In the genomic region with DNA sequence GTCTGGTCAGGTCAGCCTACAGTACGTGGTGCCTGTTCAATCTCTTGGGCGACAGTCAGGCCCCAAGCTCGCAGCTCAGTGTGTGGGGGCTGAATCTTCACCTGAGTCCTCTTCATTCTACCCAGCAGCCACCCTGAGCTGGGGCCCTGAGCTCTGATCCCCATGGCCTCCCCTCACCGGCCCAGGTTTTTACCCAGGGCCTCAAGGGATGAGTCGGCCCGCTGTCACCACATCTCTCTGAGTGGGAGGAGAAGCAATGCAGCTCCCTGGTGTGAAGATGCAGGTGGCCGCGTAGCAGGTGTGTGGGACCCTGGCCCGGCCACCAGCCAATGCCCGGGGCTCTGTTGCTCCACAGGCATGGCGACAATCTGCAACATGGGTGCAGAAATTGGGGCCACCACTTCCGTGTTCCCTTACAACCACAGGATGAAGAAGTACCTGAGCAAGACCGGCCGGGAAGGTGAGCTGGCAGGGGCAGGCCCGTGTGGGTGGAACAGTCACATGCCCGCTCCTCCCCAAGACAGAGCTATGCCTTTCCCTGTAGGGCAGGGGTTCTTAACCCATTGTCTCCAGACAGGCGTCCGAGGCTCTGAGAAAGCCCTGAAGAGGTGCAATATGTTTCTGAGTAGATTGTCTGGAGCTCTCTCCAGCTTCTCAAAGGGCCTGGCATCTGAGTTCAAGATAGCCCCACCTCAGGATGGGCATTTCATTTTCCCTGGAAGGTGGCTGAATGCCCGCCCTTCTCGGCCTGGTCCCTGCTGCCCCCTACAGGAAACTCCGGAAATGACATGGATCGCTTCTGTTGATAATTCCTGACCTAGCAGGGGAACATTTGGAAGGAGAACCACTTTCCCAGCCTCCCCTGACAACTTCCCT, we compare ENCODE assay signal across 8 cellular contexts. TPM values are rescaled to one million over a fixed set of nuclear protein-coding genes. Genes with fewer than 3 reads are reported as not detected.
DNase-seq lines count a peak whose midpoint lies in the region; ATAC-seq and TF ChIP-seq lines count a peak whose summit lies in the region.

No MANE protein-coding gene starts in this region.

- H2AFZ ChIP-seq in mammary epithelial cell (ENCODE audit: low read depth, low read length) = peak overlapping the region; percentile 63

- peak overlapping the region; percentile 53 for H3K4me2 ChIP-seq in mammary epithelial cell (ENCODE audit: insufficient read depth, low read depth, low read length)

- no peaks in the 10 kb centered on the region for H3K9me3 ChIP-seq in HEK293 (ENCODE audit: control insufficient read depth, insufficient read depth, low read depth, low read length)
- no peaks in the 10 kb centered on the region for H3K9me3 ChIP-seq in mammary epithelial cell (replicated peaks; ENCODE audit: insufficient read depth, low read length)

- H4K20me1 ChIP-seq in mammary epithelial cell (ENCODE audit: insufficient read depth, low read length) = no peaks in the 10 kb centered on the region

- H3K27ac ChIP-seq in HEK293 (ENCODE audit: extremely low read depth, low read depth, low read length) (no peak overlapping the region), mammary epithelial cell (ENCODE audit: insufficient read depth, low read depth, low read length) (peak overlapping the region; percentile 6)

- CTCF ChIA-PET in HEK293 (lab: Yijun Ruan, JAX) (interaction anchor here (0.6 to 9.5 kb wide), 56 partner anchors 10 to 594 kb away, joined by 3 to 301 read pairs (median 4); a partner anchor contains a TSS), mammary epithelial cell (lab: Charles Lee; ENCODE audit: low non-redundant PET) (interaction anchor here (0.5 to 1.6 kb wide), 10 partner anchors 10 to 595 kb away, joined by 3 to 14 read pairs (median 4); a partner anchor contains a TSS)

- H3K9ac ChIP-seq in mammary epithelial cell (ENCODE audit: insufficient read depth, low read length) = no peak overlapping the region

- 18% methylated on average over 13 of the region's 22 CpGs for WGBS in mammary epithelial cell (ENCODE audit: low coverage, missing lambda C conversion rate)

- POLR2A ChIA-PET in HEK293 (lab: Yijun Ruan, JAX) = interaction anchor here (0.6 to 2.5 kb wide), 7 partner anchors 10 to 154 kb away, joined by 5 to 24 read pairs (median 6); a partner anchor contains a TSS

- in situ Hi-C loops in mammary epithelial cell (cut with MboI; ENCODE audit: low sequenced_read_pairs in 2 of 2) = loop anchor here (5.0 kb wide), 1 partner anchor 115 kb away; no protein-coding TSS in a partner anchor

- DNase-seq in CD1c-positive myeloid dendritic cell (ENCODE audit: extremely low spot score) (peak; percentile 49), SHP77 (lab: John Stamatoyannopoulos, UW) (peak; percentile 28 to 38), mammary epithelial cell (peak; percentile 78), iris pigment epithelial cell (ENCODE audit: low read depth) (peak; percentile 39)
- DNase-seq in stimulated activated CD4-positive, alpha-beta T cell treated with anti-CD3 and anti-CD28 coated beads, Interleukin-15, amount 100 ng/mL, for 48 hours (ENCODE audit: low read depth in 2 of 2) = peak; percentile 41 to 53

- dilution Hi-C loops in mammary epithelial cell (cut with HindIII; ENCODE audit: low sequenced_read_pairs) = no loop called here

- no peaks in the 10 kb centered on the region for H3K27me3 ChIP-seq in mammary epithelial cell (ENCODE audit: insufficient read depth, low read length)

- no peaks in the 10 kb centered on the region for H3K79me2 ChIP-seq in mammary epithelial cell (ENCODE audit: insufficient read depth, low read length)

- no peak overlapping the region for H3K4me3 ChIP-seq in HEK293 (ENCODE audit: low read depth, low read length)
- no peak overlapping the region for H3K4me3 ChIP-seq in mammary epithelial cell (replicated peaks in 1 of 3; ENCODE audit: insufficient read depth in 1 of 3, low read depth in 2 of 3, low read length in 3 of 3)

- TF ChIP-seq CTCF in HEK293 (tag by site-specific recombination; IDR thresholded peaks at IDR 0.05) (peak; percentile 80), mammary epithelial cell (conservative IDR thresholded peaks at IDR 0.05 in 1 of 2, IDR thresholded peaks at IDR 0.05 in 1 of 2; ENCODE audit: extremely low read depth in 1 of 2, insufficient read depth in 1 of 2, low read depth in 1 of 2, low read length in 2 of 2) (peak; percentile 94 to 95)

- no TSS peak for BruUV-seq in mammary epithelial cell (replicated peaks; lab: Mats Ljungman, UMichigan)

- peaks cover 10% of the 10 kb centered on the region for H3K4me1 ChIP-seq in HEK293 (ENCODE audit: control insufficient read depth, insufficient read depth, low read length)
- H3K4me1 ChIP-seq in mammary epithelial cell (ENCODE audit: insufficient read depth, low read length) = peaks cover 22% of the 10 kb centered on the region

- H3K36me3 ChIP-seq in HEK293 (ENCODE audit: control insufficient read depth in 2 of 2, insufficient read depth in 1 of 2, low read length in 2 of 2) (peaks cover 3 to 71% of the 10 kb centered on the region in 2 experiments; a peak in 2 of 3 replicates), mammary epithelial cell (ENCODE audit: insufficient read depth, low read length) (peaks cover 4% of the 10 kb centered on the region)

- ATAC-seq in GM19455 (IDR thresholded peaks at IDR 0.05; ENCODE audit: unreplicated experiment) (no peak), HG03139 (IDR thresholded peaks at IDR 0.05; ENCODE audit: unreplicated experiment) (no peak)

- intact Hi-C loops in mammary epithelial cell (cut with micrococcal nuclease) = loop anchor here (1.0 to 5.0 kb wide), 6 partner anchors 50 to 595 kb away; a partner anchor contains a TSS

TF ChIP-seq in HEK293, 187 proteins besides CTCF, POLR2A, EP300 and RAD21:
- TF ChIP-seq, protein P1, sequence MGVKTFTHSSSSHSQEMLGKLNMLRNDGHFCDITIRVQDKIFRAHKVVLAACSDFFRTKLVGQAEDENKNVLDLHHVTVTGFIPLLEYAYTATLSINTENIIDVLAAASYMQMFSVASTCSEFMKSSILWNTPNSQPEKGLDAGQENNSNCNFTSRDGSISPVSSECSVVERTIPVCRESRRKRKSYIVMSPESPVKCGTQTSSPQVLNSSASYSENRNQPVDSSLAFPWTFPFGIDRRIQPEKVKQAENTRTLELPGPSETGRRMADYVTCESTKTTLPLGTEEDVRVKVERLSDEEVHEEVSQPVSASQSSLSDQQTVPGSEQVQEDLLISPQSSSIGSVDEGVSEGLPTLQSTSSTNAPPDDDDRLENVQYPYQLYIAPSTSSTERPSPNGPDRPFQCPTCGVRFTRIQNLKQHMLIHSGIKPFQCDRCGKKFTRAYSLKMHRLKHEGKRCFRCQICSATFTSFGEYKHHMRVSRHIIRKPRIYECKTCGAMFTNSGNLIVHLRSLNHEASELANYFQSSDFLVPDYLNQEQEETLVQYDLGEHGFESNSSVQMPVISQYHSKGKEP (tag by site-specific recombination; IDR thresholded peaks at IDR 0.05) = no peak
- TF ChIP-seq ZNF549 (tag by site-specific recombination; IDR thresholded peaks at IDR 0.05) (no peak), BCL11A (tag by site-specific recombination; IDR thresholded peaks at IDR 0.05; ENCODE audit: low read depth) (no peak), ZNF391 (tag by site-specific recombination; IDR thresholded peaks at IDR 0.05; ENCODE audit: borderline replicate concordance, low read depth) (no peak), ZNF660 (tag by site-specific recombination; IDR thresholded peaks at IDR 0.05) (0 out of 2 replicates have a peak, but pooled peaks have one; percentile 29), ZNF2 (tag by site-specific recombination; IDR thresholded peaks at IDR 0.05) (0 out of 2 replicates have a peak, but pooled peaks have one; percentile 26), IKZF3 (tag by site-specific recombination; IDR thresholded peaks at IDR 0.05) (peak; percentile 55; the same call in 1 of the 2 replicates), ZNF202 (tag by site-specific recombination; IDR thresholded peaks at IDR 0.05; ENCODE audit: borderline replicate concordance) (no peak), ZNF292 (tag by site-specific recombination; IDR thresholded peaks at IDR 0.05; ENCODE audit: borderline replicate concordance, low read depth) (no peak), ZNF654 (tag by site-specific recombination; IDR thresholded peaks at IDR 0.05; ENCODE audit: low read depth) (peak; percentile 73)

RNA-seq across cellular contexts. Expression of a gene that starts 26.9 kb away (rescaled TPM):
- 10 to 100 TPM; 17.2 to 47.0 TPM for total RNA-seq in mammary epithelial cell
- 57.3 TPM for polyA plus RNA-seq in mammary epithelial cell
- 72.2 TPM for polyA minus RNA-seq in mammary epithelial cell

RNA-seq across cellular contexts. Expression of a gene that starts 43.4 kb away (rescaled TPM):
- 1 to 10 TPM in 1 of 2 donors, under 1 TPM in 1; 0.09 to 1.0 TPM for total RNA-seq in mammary epithelial cell
- polyA plus RNA-seq in mammary epithelial cell = not detected
- polyA minus RNA-seq in mammary epithelial cell = not detected

RNA-seq across cellular contexts. Expression of a gene that starts 48.5 kb away (rescaled TPM):
- 10 to 100 TPM; 79.2 to 96.0 TPM for total RNA-seq in mammary epithelial cell
- polyA plus RNA-seq in mammary epithelial cell = 61.5 TPM
- 85.0 TPM for polyA minus RNA-seq in mammary epithelial cell

RNA-seq across cellular contexts. Expression of a gene that starts 48.9 kb away (rescaled TPM):
- total RNA-seq in mammary epithelial cell = 10 to 100 TPM; 32.2 to 54.3 TPM
- polyA plus RNA-seq in mammary epithelial cell = 73.3 TPM
- 22.1 TPM for polyA minus RNA-seq in mammary epithelial cell
